In genomic region chr9:85935950-85936349, GRCh38 we compare ENCODE assay signal across 2 cellular contexts.
TF ChIP-seq lines count a peak whose summit lies in the region.

No MANE protein-coding gene starts in this region.

TF ChIP-seq in A549, 52 proteins besides CTCF, POLR2A, EP300 and RAD21:
- TF ChIP-seq MAFK (IDR thresholded peaks at IDR 0.05; ENCODE audit: partially characterized antibody): peak; percentile 32

TF ChIP-seq in K562, 482 proteins besides CTCF, POLR2A, EP300 and RAD21:
- TF ChIP-seq C11orf30 (IDR thresholded peaks at IDR 0.05; ENCODE audit: low read depth) (peak; percentile 35; the same call in 1 of the 2 replicates), ZNF316 (IDR thresholded peaks at IDR 0.05) (peak; percentile 54; the same call in 1 of the 2 replicates)
TF ChIP-seq in K562: peak in this region for 2; not testable (repeated sequence) for 480.
